In genomic region chr13:114079601-114080536, GRCh38 we compare ENCODE assay signal across 15 cellular contexts. TPM values are rescaled to one million over a fixed set of nuclear protein-coding genes. Genes with fewer than 3 reads are reported as not detected.
DNase-seq lines count a peak whose midpoint lies in the region; ATAC-seq and TF ChIP-seq lines count a peak whose summit lies in the region.
"Had no signal": no experiment of that assay in that cellular context is flagged by ENCODE, and none has a peak within 500 bp of the region (broad histone marks: within the 10 kb centered on the region; RNA-seq: fewer than 3 reads in every experiment).

No MANE protein-coding gene starts in this region.

- no peaks in the 10 kb centered on the region for H3K9me3 ChIP-seq in muscle layer of duodenum (ENCODE audit: control insufficient read depth in 1 of 2, low read length in 2 of 2)
- no peaks in the 10 kb centered on the region for H3K9me3 ChIP-seq in upper lobe of left lung

- H3K36me3 ChIP-seq in muscle layer of duodenum (ENCODE audit: control insufficient read depth in 1 of 2, insufficient read depth in 2 of 2, low read length in 2 of 2) (peaks cover 0 to 4% of the 10 kb centered on the region in 2 donors), upper lobe of left lung (no peaks in the 10 kb centered on the region)
- H3K36me3 ChIP-seq: cardiac muscle cell had no signal

- H3K27ac ChIP-seq in muscle layer of duodenum (ENCODE audit: low read length), result peak overlapping the region; percentile 39
- no peak overlapping the region for H3K27ac ChIP-seq in upper lobe of left lung
- H3K27ac ChIP-seq: cardiac muscle cell had no signal

- no peak for TF ChIP-seq POLR2A in upper lobe of left lung (IDR thresholded peaks at IDR 0.05)

- TF ChIP-seq EP300 in upper lobe of left lung (IDR thresholded peaks at IDR 0.05), result no peak

- peaks cover 0 to 16% of the 10 kb centered on the region in 2 donors for H3K4me1 ChIP-seq in muscle layer of duodenum (ENCODE audit: control insufficient read depth in 1 of 2, insufficient read depth in 2 of 2, low read length in 2 of 2)
- peaks cover 0 to 6% (median 1%) of the 10 kb centered on the region in 4 donors for H3K4me1 ChIP-seq in upper lobe of left lung

- TF ChIP-seq CTCF in upper lobe of left lung (IDR thresholded peaks at IDR 0.05) (no peak), GM20000 (IDR thresholded peaks at IDR 0.05; ENCODE audit: extremely low read depth, missing control alignments) (no peak)

- H3K36me3 Mint-ChIP-seq in activated T-cell treated with anti-CD3 and anti-CD28 coated beads, Interleukin-2, amount 50 U/mL, for 4 hours (ENCODE audit: insufficient read depth), result peaks cover 19% of the 10 kb centered on the region
- peaks cover 0 to 2% of the 10 kb centered on the region in 2 donors for H3K36me3 Mint-ChIP-seq in activated T-cell treated with anti-CD3 and anti-CD28 coated beads, Interleukin-2, amount 50 U/mL, for 72 hours (ENCODE audit: insufficient read depth in 2 of 2)
- peaks cover 56% of the 10 kb centered on the region for H3K36me3 Mint-ChIP-seq in effector memory CD8-positive, alpha-beta T cell (ENCODE audit: insufficient read depth)

- no peaks in the 10 kb centered on the region for H3K27me3 ChIP-seq in muscle layer of duodenum (ENCODE audit: low read depth, low read length)
- H3K27me3 ChIP-seq in upper lobe of left lung, result no peaks in the 10 kb centered on the region
- H3K27me3 ChIP-seq: cardiac muscle cell had no signal

- peak; percentile 4 for DNase-seq in activated T-cell treated with anti-CD3 and anti-CD28 coated beads, Interleukin-2, amount 50 U/mL, for 4 hours
- no peak for DNase-seq in activated T-cell treated with anti-CD3 and anti-CD28 coated beads, Interleukin-2, amount 50 U/mL, for 72 hours
- no peak for DNase-seq in effector memory CD8-positive, alpha-beta T cell
- peak; percentile 18 to 65 for DNase-seq in upper lobe of left lung
- no peak for DNase-seq in GM20000 (ENCODE audit: low spot score)
- no peak for DNase-seq in amygdala (lab: John Stamatoyannopoulos, UW)
- DNase-seq in stimulated activated naive CD4-positive, alpha-beta T cell treated with Interleukin-2 at 50 U/mL for 16 hours (lab: John Stamatoyannopoulos, UW), result no peak
- DNase-seq: ACHN, kidney glomerular epithelial cell, NCI-H187 had no signal

- H3K4me3 Mint-ChIP-seq in activated T-cell treated with anti-CD3 and anti-CD28 coated beads, Interleukin-2, amount 50 U/mL, for 4 hours, result no peak overlapping the region
- H3K4me3 Mint-ChIP-seq in activated T-cell treated with anti-CD3 and anti-CD28 coated beads, Interleukin-2, amount 50 U/mL, for 72 hours, result no peak overlapping the region
- peak overlapping the region; percentile 51 to 63 for H3K4me3 Mint-ChIP-seq in effector memory CD8-positive, alpha-beta T cell
- H3K4me3 Mint-ChIP-seq: activated T-helper 17 cell treated with anti-CD3 and anti-CD28 coated beads, Interleukin-2, amount 50 U/mL, for 72 hours; nephron; stimulated activated naive CD8-positive, alpha-beta T cell treated with anti-CD3 and anti-CD28 coated beads, Interleukin-15, Interleukin-2, amounts not matched to agents 100 ng/mL and 50 ng/mL, for 24 hours had no signal

- ATAC-seq in activated T-cell treated with anti-CD3 and anti-CD28 coated beads, Interleukin-2, amount 50 U/mL, for 4 hours, result no peak
- ATAC-seq in activated T-cell treated with anti-CD3 and anti-CD28 coated beads, Interleukin-2, amount 50 U/mL, for 72 hours (replicated peaks in 1 of 2), result no peak
- ATAC-seq in effector memory CD8-positive, alpha-beta T cell (replicated peaks), result no peak
- ATAC-seq in upper lobe of left lung (ENCODE audit: low FRiP score in 2 of 2), result no peak
- ATAC-seq: activated T-helper 17 cell treated with anti-CD3 and anti-CD28 coated beads, Interleukin-2, amount 50 U/mL, for 72 hours had no signal

- H3K27me3 Mint-ChIP-seq in activated T-cell treated with anti-CD3 and anti-CD28 coated beads, Interleukin-2, amount 50 U/mL, for 4 hours (ENCODE audit: low read depth), result no peaks in the 10 kb centered on the region
- H3K27me3 Mint-ChIP-seq in activated T-cell treated with anti-CD3 and anti-CD28 coated beads, Interleukin-2, amount 50 U/mL, for 72 hours (ENCODE audit: low read depth), result no peaks in the 10 kb centered on the region
- no peaks in the 10 kb centered on the region for H3K27me3 Mint-ChIP-seq in effector memory CD8-positive, alpha-beta T cell
- H3K27me3 Mint-ChIP-seq: activated T-helper 17 cell treated with anti-CD3 and anti-CD28 coated beads, Interleukin-2, amount 50 U/mL, for 72 hours; stimulated activated naive CD8-positive, alpha-beta T cell treated with anti-CD3 and anti-CD28 coated beads, Interleukin-15, Interleukin-2, amounts not matched to agents 100 ng/mL and 50 ng/mL, for 24 hours had no signal

- H3K4me3 ChIP-seq in muscle layer of duodenum (ENCODE audit: low read depth in 1 of 2, low read length in 2 of 2) (no peak overlapping the region), upper lobe of left lung (no peak overlapping the region)
- H3K4me3 ChIP-seq: cardiac muscle cell had no signal

- H3K9me3 Mint-ChIP-seq in activated T-cell treated with anti-CD3 and anti-CD28 coated beads, Interleukin-2, amount 50 U/mL, for 4 hours, result no peaks in the 10 kb centered on the region
- H3K9me3 Mint-ChIP-seq in activated T-cell treated with anti-CD3 and anti-CD28 coated beads, Interleukin-2, amount 50 U/mL, for 72 hours, result no peaks in the 10 kb centered on the region
- H3K9me3 Mint-ChIP-seq in effector memory CD8-positive, alpha-beta T cell, result no peaks in the 10 kb centered on the region
- H3K9me3 Mint-ChIP-seq: activated T-helper 17 cell treated with anti-CD3 and anti-CD28 coated beads, Interleukin-2, amount 50 U/mL, for 72 hours; stimulated activated naive CD8-positive, alpha-beta T cell treated with anti-CD3 and anti-CD28 coated beads, Interleukin-15, Interleukin-2, amounts not matched to agents 100 ng/mL and 50 ng/mL, for 24 hours had no signal

- no peak overlapping the region for H3K27ac Mint-ChIP-seq in activated T-cell treated with anti-CD3 and anti-CD28 coated beads, Interleukin-2, amount 50 U/mL, for 72 hours
- peak overlapping the region; percentile 60 to 86 for H3K27ac Mint-ChIP-seq in effector memory CD8-positive, alpha-beta T cell
- H3K27ac Mint-ChIP-seq: activated T-helper 17 cell treated with anti-CD3 and anti-CD28 coated beads, Interleukin-2, amount 50 U/mL, for 72 hours; nephron; stimulated activated naive CD8-positive, alpha-beta T cell treated with anti-CD3 and anti-CD28 coated beads, Interleukin-15, Interleukin-2, amounts not matched to agents 100 ng/mL and 50 ng/mL, for 24 hours had no signal

- peaks cover 50% of the 10 kb centered on the region for H3K4me1 Mint-ChIP-seq in activated T-cell treated with anti-CD3 and anti-CD28 coated beads, Interleukin-2, amount 50 U/mL, for 4 hours (ENCODE audit: low read depth)
- H3K4me1 Mint-ChIP-seq in activated T-cell treated with anti-CD3 and anti-CD28 coated beads, Interleukin-2, amount 50 U/mL, for 72 hours (ENCODE audit: low read depth), result peaks cover 26% of the 10 kb centered on the region
- H3K4me1 Mint-ChIP-seq in effector memory CD8-positive, alpha-beta T cell (ENCODE audit: low read depth in 2 of 2), result peaks cover 40 to 50% of the 10 kb centered on the region in 2 donors

- 88 to 90% methylated on average over 12 to 37 of the region's 37 CpGs for WGBS in upper lobe of left lung, 2 donors

RNA-seq across cellular contexts. Expression of gene RASA3, which starts 52.6 kb away (rescaled TPM):
- total RNA-seq in activated T-cell treated with anti-CD3 and anti-CD28 coated beads, Interleukin-2, amount 50 U/mL, for 4 hours, result 10 to 100 TPM; 23.7 to 28.7 (median 26.6) TPM
- total RNA-seq in activated T-cell treated with anti-CD3 and anti-CD28 coated beads, Interleukin-2, amount 50 U/mL, for 72 hours, result 10 to 100 TPM; 39.2 to 48.9 TPM
- 10 to 100 TPM; 11.4 to 52.4 (median 18.4) TPM for total RNA-seq in upper lobe of left lung

Comparison
In these comparisons a context has a peak if more than half of its experiments do, and no peak if none do; other contexts are left out.
1. DNase-seq: peak in activated T-cell treated with anti-CD3 and anti-CD28 coated beads, Interleukin-2, amount 50 U/mL, for 4 hours (single experiment) and upper lobe of left lung (2 of 2); none in activated T-cell treated with anti-CD3 and anti-CD28 coated beads, Interleukin-2, amount 50 U/mL, for 72 hours (0 of 2), effector memory CD8-positive, alpha-beta T cell (0 of 3), GM20000 (single experiment), amygdala (0 of 56) and stimulated activated naive CD4-positive, alpha-beta T cell treated with Interleukin-2 at 50 U/mL for 16 hours (single experiment).
2. H3K4me3 Mint-ChIP-seq: peak in effector memory CD8-positive, alpha-beta T cell (2 of 2); none in activated T-cell treated with anti-CD3 and anti-CD28 coated beads, Interleukin-2, amount 50 U/mL, for 4 hours (single experiment) and activated T-cell treated with anti-CD3 and anti-CD28 coated beads, Interleukin-2, amount 50 U/mL, for 72 hours (0 of 2).